Comparison of ENCODE assay signal across 8 cellular contexts in the genomic region with DNA sequence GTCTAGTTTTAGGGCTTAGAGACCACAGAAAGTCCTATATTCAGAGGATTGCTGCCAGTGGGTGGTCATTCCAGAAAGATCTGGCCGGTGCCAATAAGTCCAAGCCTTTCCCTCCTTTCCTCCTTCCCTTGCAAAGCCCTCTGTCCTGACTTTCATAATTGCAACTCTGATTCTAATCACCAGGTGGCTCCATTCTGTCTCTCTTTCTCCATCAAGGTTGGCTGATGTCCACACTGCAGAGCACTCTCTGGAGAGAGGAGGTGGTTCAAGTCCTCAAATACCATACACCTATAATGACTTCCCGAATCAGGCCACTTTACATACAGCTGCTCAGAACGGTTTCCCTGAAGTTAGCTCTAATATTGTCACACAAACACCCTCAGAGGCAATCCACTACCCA. TPM values are rescaled to one million over a fixed set of nuclear protein-coding genes. Genes with fewer than 3 reads are reported as not detected.
DNase-seq lines count a peak whose midpoint lies in the region; ATAC-seq and TF ChIP-seq lines count a peak whose summit lies in the region.

No MANE protein-coding gene starts in this region.

- no peaks in the 10 kb centered on the region for H3K4me1 ChIP-seq in SJCRH30

- H3K4me3 ChIP-seq in SJCRH30: no peak overlapping the region

- peak; percentile 32; the same call in 1 of the 2 replicates for TF ChIP-seq RAD21 in Ishikawa (IDR thresholded peaks at IDR 0.05; ENCODE audit: low read depth)

- no peaks in the 10 kb centered on the region for H3K36me3 ChIP-seq in SJCRH30

- no peaks in the 10 kb centered on the region for H3K9me3 ChIP-seq in SJCRH30 (replicated peaks)

- no peak overlapping the region for H3K27ac Mint-ChIP-seq in activated T-helper 1 cell treated with anti-CD3 and anti-CD28 coated beads, Interleukin-12 subunit alpha, Interleukin-12 subunit beta, Interleukin-2, Interleukin-4 antibody, amounts not matched to agents 30 ng/mL and 10 ng/mL and 1 ng/mL, durations not matched to agents 14 hours and 24 hours and 36 hours
- H3K27ac Mint-ChIP-seq in activated CD8-positive, alpha-beta memory T cell treated with anti-CD3 and anti-CD28 coated beads, Interleukin-2, amount 10 ng/mL, durations not matched to agents 7 days and 5 days: no peak overlapping the region

- CTCF ChIA-PET in activated CD8-positive, alpha-beta memory T cell treated with anti-CD3 and anti-CD28 coated beads, Interleukin-2, amount 10 ng/mL, durations not matched to agents 7 days and 5 days (lab: Charles Lee): no interaction called here

- H3K27ac ChIP-seq in SJCRH30: no peak overlapping the region

- H3K9me3 Mint-ChIP-seq in activated T-helper 1 cell treated with anti-CD3 and anti-CD28 coated beads, Interleukin-12 subunit alpha, Interleukin-12 subunit beta, Interleukin-2, Interleukin-4 antibody, amounts not matched to agents 30 ng/mL and 10 ng/mL and 1 ng/mL, durations not matched to agents 14 hours and 24 hours and 36 hours: no peaks in the 10 kb centered on the region
- no peaks in the 10 kb centered on the region for H3K9me3 Mint-ChIP-seq in activated CD8-positive, alpha-beta memory T cell treated with anti-CD3 and anti-CD28 coated beads, Interleukin-2, amount 10 ng/mL, durations not matched to agents 7 days and 5 days (ENCODE audit: low read depth)

- no peaks in the 10 kb centered on the region for H3K36me3 Mint-ChIP-seq in activated T-helper 1 cell treated with anti-CD3 and anti-CD28 coated beads, Interleukin-12 subunit alpha, Interleukin-12 subunit beta, Interleukin-2, Interleukin-4 antibody, amounts not matched to agents 30 ng/mL and 10 ng/mL and 1 ng/mL, durations not matched to agents 14 hours and 24 hours and 36 hours (ENCODE audit: low read depth)
- no peaks in the 10 kb centered on the region for H3K36me3 Mint-ChIP-seq in activated CD8-positive, alpha-beta memory T cell treated with anti-CD3 and anti-CD28 coated beads, Interleukin-2, amount 10 ng/mL, durations not matched to agents 7 days and 5 days

- H3K27me3 Mint-ChIP-seq in activated T-helper 1 cell treated with anti-CD3 and anti-CD28 coated beads, Interleukin-12 subunit alpha, Interleukin-12 subunit beta, Interleukin-2, Interleukin-4 antibody, amounts not matched to agents 30 ng/mL and 10 ng/mL and 1 ng/mL, durations not matched to agents 14 hours and 24 hours and 36 hours (ENCODE audit: insufficient read depth): no peaks in the 10 kb centered on the region
- no peaks in the 10 kb centered on the region for H3K27me3 Mint-ChIP-seq in activated CD8-positive, alpha-beta memory T cell treated with anti-CD3 and anti-CD28 coated beads, Interleukin-2, amount 10 ng/mL, durations not matched to agents 7 days and 5 days

- no peaks in the 10 kb centered on the region for H3K27me3 ChIP-seq in SJCRH30

- TF ChIP-seq EP300 in Ishikawa (IDR thresholded peaks at IDR 0.05; ENCODE audit: borderline replicate concordance): no peak

- DNase-seq in ELF-1 (ENCODE audit: low read depth, low spot score): peak; percentile 23
- DNase-seq in SJCRH30: peak; percentile 20 to 56
- peak; percentile 14 for DNase-seq in left kidney (ENCODE audit: low read depth, low spot score)
- DNase-seq in activated T-helper 1 cell treated with anti-CD3 and anti-CD28 coated beads, Interleukin-12 subunit alpha, Interleukin-12 subunit beta, Interleukin-2, Interleukin-4 antibody, amounts not matched to agents 30 ng/mL and 10 ng/mL and 1 ng/mL, durations not matched to agents 14 hours and 24 hours and 36 hours (ENCODE audit: low spot score): no peak
- no peak for DNase-seq in activated CD8-positive, alpha-beta memory T cell treated with anti-CD3 and anti-CD28 coated beads, Interleukin-2, amount 10 ng/mL, durations not matched to agents 7 days and 5 days
- DNase-seq in Right ventricle myocardium inferior (ENCODE audit: missing footprints): no peak

- H3K4me1 Mint-ChIP-seq in activated T-helper 1 cell treated with anti-CD3 and anti-CD28 coated beads, Interleukin-12 subunit alpha, Interleukin-12 subunit beta, Interleukin-2, Interleukin-4 antibody, amounts not matched to agents 30 ng/mL and 10 ng/mL and 1 ng/mL, durations not matched to agents 14 hours and 24 hours and 36 hours (ENCODE audit: low read depth): no peaks in the 10 kb centered on the region
- H3K4me1 Mint-ChIP-seq in activated CD8-positive, alpha-beta memory T cell treated with anti-CD3 and anti-CD28 coated beads, Interleukin-2, amount 10 ng/mL, durations not matched to agents 7 days and 5 days: no peaks in the 10 kb centered on the region

- H3K4me3 Mint-ChIP-seq in activated T-helper 1 cell treated with anti-CD3 and anti-CD28 coated beads, Interleukin-12 subunit alpha, Interleukin-12 subunit beta, Interleukin-2, Interleukin-4 antibody, amounts not matched to agents 30 ng/mL and 10 ng/mL and 1 ng/mL, durations not matched to agents 14 hours and 24 hours and 36 hours: no peak overlapping the region
- no peak overlapping the region for H3K4me3 Mint-ChIP-seq in activated CD8-positive, alpha-beta memory T cell treated with anti-CD3 and anti-CD28 coated beads, Interleukin-2, amount 10 ng/mL, durations not matched to agents 7 days and 5 days

- ATAC-seq in GM19324 (IDR thresholded peaks at IDR 0.05; ENCODE audit: low FRiP score, unreplicated experiment) (no peak), Right ventricle myocardium inferior (no peak)
- no peak for ATAC-seq in activated CD8-positive, alpha-beta memory T cell treated with anti-CD3 and anti-CD28 coated beads, Interleukin-2, amount 10 ng/mL, durations not matched to agents 7 days and 5 days

- intact Hi-C loops in activated T-helper 1 cell treated with anti-CD3 and anti-CD28 coated beads, Interleukin-12 subunit alpha, Interleukin-12 subunit beta, Interleukin-2, Interleukin-4 antibody, amounts not matched to agents 30 ng/mL and 10 ng/mL and 1 ng/mL, durations not matched to agents 14 hours and 24 hours and 36 hours (cut with micrococcal nuclease): no loop called here
- intact Hi-C loops in Right ventricle myocardium inferior (cut with DNase I): no loop called here

TF ChIP-seq in Ishikawa, 13 proteins besides CTCF, POLR2A, EP300 and RAD21:
- TF ChIP-seq, protein P1, sequence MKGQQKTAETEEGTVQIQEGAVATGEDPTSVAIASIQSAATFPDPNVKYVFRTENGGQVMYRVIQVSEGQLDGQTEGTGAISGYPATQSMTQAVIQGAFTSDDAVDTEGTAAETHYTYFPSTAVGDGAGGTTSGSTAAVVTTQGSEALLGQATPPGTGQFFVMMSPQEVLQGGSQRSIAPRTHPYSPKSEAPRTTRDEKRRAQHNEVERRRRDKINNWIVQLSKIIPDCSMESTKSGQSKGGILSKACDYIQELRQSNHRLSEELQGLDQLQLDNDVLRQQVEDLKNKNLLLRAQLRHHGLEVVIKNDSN (IDR thresholded peaks at IDR 0.05): no peak
- no peak for TF ChIP-seq TCF12 (IDR thresholded peaks at IDR 0.05; ENCODE audit: low read depth)
- no peak for TF ChIP-seq NFIC (IDR thresholded peaks at IDR 0.05)
- TF ChIP-seq TEAD4 (IDR thresholded peaks at IDR 0.05): no peak
- no peak for TF ChIP-seq FOXM1 (IDR thresholded peaks at IDR 0.05; ENCODE audit: borderline replicate concordance, low read depth)

RNA-seq across cellular contexts. Expression of a gene that starts 22.4 kb away (rescaled TPM):
- total RNA-seq in SJCRH30 (2014; rRNA removed; shearing (Covaris generic)): 4.2 and 4.5 TPM in 2 replicates
- total RNA-seq in activated T-helper 1 cell treated with anti-CD3 and anti-CD28 coated beads, Interleukin-12 subunit alpha, Interleukin-12 subunit beta, Interleukin-2, Interleukin-4 antibody, amounts not matched to agents 30 ng/mL and 10 ng/mL and 1 ng/mL, durations not matched to agents 14 hours and 24 hours and 36 hours: 3.3 and 4.8 TPM in 2 replicates
- 1 to 10 TPM; 1.8 to 2.4 TPM for total RNA-seq in activated CD8-positive, alpha-beta memory T cell treated with anti-CD3 and anti-CD28 coated beads, Interleukin-2, amount 10 ng/mL, durations not matched to agents 7 days and 5 days
- 5.3 TPM for total RNA-seq in Right ventricle myocardium inferior

RNA-seq across cellular contexts. Expression of a gene that starts 54.9 kb away (rescaled TPM):
- 82.4 and 83.3 TPM in 2 replicates for total RNA-seq in SJCRH30 (2014; rRNA removed; shearing (Covaris generic))
- 20.6 and 21.3 TPM in 2 replicates for total RNA-seq in activated T-helper 1 cell treated with anti-CD3 and anti-CD28 coated beads, Interleukin-12 subunit alpha, Interleukin-12 subunit beta, Interleukin-2, Interleukin-4 antibody, amounts not matched to agents 30 ng/mL and 10 ng/mL and 1 ng/mL, durations not matched to agents 14 hours and 24 hours and 36 hours
- 10 to 100 TPM; 30.7 to 31.2 TPM for total RNA-seq in activated CD8-positive, alpha-beta memory T cell treated with anti-CD3 and anti-CD28 coated beads, Interleukin-2, amount 10 ng/mL, durations not matched to agents 7 days and 5 days
- total RNA-seq in Right ventricle myocardium inferior: 53.5 TPM

RNA-seq across cellular contexts. Expression of a gene that starts 55.2 kb away (rescaled TPM):
- total RNA-seq in SJCRH30 (2014; rRNA removed; shearing (Covaris generic)): 55.9 and 58.5 TPM in 2 replicates
- total RNA-seq in activated T-helper 1 cell treated with anti-CD3 and anti-CD28 coated beads, Interleukin-12 subunit alpha, Interleukin-12 subunit beta, Interleukin-2, Interleukin-4 antibody, amounts not matched to agents 30 ng/mL and 10 ng/mL and 1 ng/mL, durations not matched to agents 14 hours and 24 hours and 36 hours: 65.7 and 67.9 TPM in 2 replicates
- 10 to 100 TPM; 40.2 to 60.4 TPM for total RNA-seq in activated CD8-positive, alpha-beta memory T cell treated with anti-CD3 and anti-CD28 coated beads, Interleukin-2, amount 10 ng/mL, durations not matched to agents 7 days and 5 days
- 12.6 TPM for total RNA-seq in Right ventricle myocardium inferior

Comparison
In these comparisons a context has a peak if more than half of its experiments do, and no peak if none do; other contexts are left out.
1. DNase-seq: peak in ELF-1 (single experiment), SJCRH30 (2 of 2) and left kidney (single experiment); none in activated T-helper 1 cell treated with anti-CD3 and anti-CD28 coated beads, Interleukin-12 subunit alpha, Interleukin-12 subunit beta, Interleukin-2, Interleukin-4 antibody, amounts not matched to agents 30 ng/mL and 10 ng/mL and 1 ng/mL, durations not matched to agents 14 hours and 24 hours and 36 hours (single experiment), activated CD8-positive, alpha-beta memory T cell treated with anti-CD3 and anti-CD28 coated beads, Interleukin-2, amount 10 ng/mL, durations not matched to agents 7 days and 5 days (single experiment) and Right ventricle myocardium inferior (single experiment).